Comparison of ENCODE assay signal across 26 cellular contexts in the genomic region with DNA sequence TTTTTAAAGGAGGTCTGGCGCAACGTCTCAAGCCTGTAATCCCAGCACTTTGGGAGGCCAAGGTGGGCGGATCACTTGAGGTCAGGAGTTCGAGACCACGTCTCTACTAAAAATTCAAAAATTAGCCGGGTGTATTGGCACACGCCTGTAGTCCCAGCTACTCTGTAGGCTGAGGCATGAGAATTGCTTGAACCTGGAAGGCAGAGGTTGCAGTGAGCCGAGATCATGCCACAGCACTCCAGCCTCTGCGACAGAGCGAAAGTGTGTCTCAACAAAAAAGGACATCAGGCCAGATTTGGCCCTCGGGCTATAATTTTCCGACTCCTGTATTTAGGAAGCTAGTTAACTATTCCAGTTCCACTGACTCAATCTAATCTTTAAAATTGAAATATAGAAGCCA.
"Had no signal": no experiment of that assay in that cellular context is flagged by ENCODE, and none has a peak within 500 bp of the region (broad histone marks: within the 10 kb centered on the region; RNA-seq: fewer than 3 reads in every experiment).

No MANE protein-coding gene starts in this region.

- H3K9me3 Mint-ChIP-seq: activated CD4-positive, alpha-beta memory T cell treated with anti-CD3 and anti-CD28 coated beads, Interleukin-2, amount 10 ng/mL, durations not matched to agents 7 days and 5 days; activated naive CD4-positive, alpha-beta T cell treated with anti-CD3 and anti-CD28 coated beads for 36 hours; activated T-helper 17 cell treated with anti-CD3 and anti-CD28 coated beads, Interleukin-2, amount 50 U/mL, for 72 hours; brain had no signal

- H3K27ac ChIP-seq: RWPE1, VCaP had no signal

- H3K27ac Mint-ChIP-seq: activated CD4-positive, alpha-beta memory T cell treated with anti-CD3 and anti-CD28 coated beads, Interleukin-2, amount 10 ng/mL, durations not matched to agents 7 days and 5 days; activated CD4-positive, alpha-beta T cell treated with anti-CD3 and anti-CD28 coated beads for 36 hours; activated naive CD4-positive, alpha-beta T cell treated with anti-CD3 and anti-CD28 coated beads for 36 hours; activated naive CD8-positive, alpha-beta T cell; activated T-helper 17 cell treated with anti-CD3 and anti-CD28 coated beads, Interleukin-2, amount 50 U/mL, for 72 hours; T-helper 17 cell had no signal

- H3K4me1 Mint-ChIP-seq: activated CD4-positive, alpha-beta T cell treated with anti-CD3 and anti-CD28 coated beads for 36 hours; activated T-helper 17 cell treated with anti-CD3 and anti-CD28 coated beads, Interleukin-2, amount 50 U/mL, for 72 hours; T-helper 17 cell had no signal

- H3K36me3 Mint-ChIP-seq: activated naive CD8-positive, alpha-beta T cell had no signal

- ATAC-seq: activated CD4-positive, alpha-beta T cell treated with anti-CD3 and anti-CD28 coated beads for 36 hours; activated T-helper 17 cell treated with anti-CD3 and anti-CD28 coated beads, Interleukin-2, amount 50 U/mL, for 72 hours; K562; Panc1; T-helper 17 cell had no signal

- H3K27me3 Mint-ChIP-seq: activated CD4-positive, alpha-beta memory T cell treated with anti-CD3 and anti-CD28 coated beads, Interleukin-2, amount 10 ng/mL, durations not matched to agents 7 days and 5 days; activated CD4-positive, alpha-beta T cell treated with anti-CD3 and anti-CD28 coated beads for 36 hours; activated naive CD8-positive, alpha-beta T cell; activated T-helper 17 cell treated with anti-CD3 and anti-CD28 coated beads, Interleukin-2, amount 50 U/mL, for 72 hours; brain had no signal

- H3K4me3 Mint-ChIP-seq: activated CD4-positive, alpha-beta memory T cell treated with anti-CD3 and anti-CD28 coated beads, Interleukin-2, amount 10 ng/mL, durations not matched to agents 7 days and 5 days; activated CD4-positive, alpha-beta T cell treated with anti-CD3 and anti-CD28 coated beads for 36 hours; activated naive CD4-positive, alpha-beta T cell treated with anti-CD3 and anti-CD28 coated beads for 36 hours; activated naive CD8-positive, alpha-beta T cell; activated T-helper 17 cell treated with anti-CD3 and anti-CD28 coated beads, Interleukin-2, amount 50 U/mL, for 72 hours; brain; T-helper 17 cell had no signal

- DNase-seq: activated CD4-positive, alpha-beta memory T cell treated with anti-CD3 and anti-CD28 coated beads, Interleukin-2, amount 10 ng/mL, durations not matched to agents 7 days and 5 days; activated CD4-positive, alpha-beta T cell treated with anti-CD3 and anti-CD28 coated beads for 36 hours; activated CD4-positive, alpha-beta T cell treated with anti-CD3 and anti-CD28 coated beads, Interleukin-2, amount 50 U/mL, for 1 hour; activated gamma-delta T cell; activated naive CD4-positive, alpha-beta T cell treated with anti-CD3 and anti-CD28 coated beads for 36 hours; activated T-cell treated with anti-CD3 and anti-CD28 coated beads for 4 hours; activated T-cell treated with anti-CD3 and anti-CD28 coated beads, Interleukin-2, amount 50 U/mL, for 48 hours; amygdala; MM.1S; NCI-H1105 treated with DMSO at 0.1 percent for 48 hours; NCI-H1436 treated with DMSO at 0.1 percent for 48 hours; NCI-H187; NCI-H2081; NCI-H510A treated with DMSO at 0.1 percent for 48 hours; NCI-H69; OCI-M1; SHP77 treated with DMSO at 0.1 percent for 48 hours; T-helper 17 cell; T1000 had no signal

- H3K4me3 ChIP-seq: K562 had no signal
